Comparison of ENCODE assay signal across 27 cellular contexts in genomic region chr16:89130448-89130847, GRCh38. TPM values are rescaled to one million over a fixed set of nuclear protein-coding genes. Genes with fewer than 3 reads are reported as not detected.
DNase-seq lines count a peak whose midpoint lies in the region; ATAC-seq, FAIRE-seq and TF ChIP-seq lines count a peak whose summit lies in the region.
"Had no signal": no experiment of that assay in that cellular context is flagged by ENCODE, and none has a peak within 500 bp of the region (broad histone marks: within the 10 kb centered on the region; RNA-seq: fewer than 3 reads in every experiment).

No MANE protein-coding gene starts in this region.

- H3K27me3 ChIP-seq in HepG2 (ENCODE audit: control insufficient read depth in 1 of 2, insufficient read depth in 2 of 2, low read length in 2 of 2) (no peaks in the 10 kb centered on the region), right lobe of liver (no peaks in the 10 kb centered on the region), GM12878 (replicated peaks in 1 of 2; ENCODE audit: control insufficient read depth in 2 of 2, insufficient read depth in 2 of 2, low read length in 1 of 2) (no peaks in the 10 kb centered on the region)
- H3K27me3 ChIP-seq: BE2C, BLaER1 had no signal

- DNase-seq in HepG2 (ENCODE audit: low spot score): no peak
- no peak for DNase-seq in right lobe of liver
- no peak for DNase-seq in GM12878 (ENCODE audit: low read depth, low spot score)
- DNase-seq in kidney: peak; percentile 15
- DNase-seq in occipital lobe (lab: John Stamatoyannopoulos, UW): no peak
- DNase-seq in NCI-H187 (lab: John Stamatoyannopoulos, UW): no peak
- DNase-seq: 8988T; ACHN; BE2C; C1 segment of cervical spinal cord; CD4-positive, alpha-beta memory T cell; CD4-positive, CD25-positive, alpha-beta regulatory T cell; CD8-positive, alpha-beta memory T cell; COR-L47; DMS 273 treated with DMSO at 0.1 percent for 48 hours; DMS153; DMS53; DMS79; DND-41; EL; GDM1 had no signal

- TF ChIP-seq CTCF in HepG2 (CRISPR knock-in tag; IDR thresholded peaks at IDR 0.05): no peak
- no peak for TF ChIP-seq CTCF in right lobe of liver (IDR thresholded peaks at IDR 0.05)
- TF ChIP-seq CTCF in GM12878 (IDR thresholded peaks at IDR 0.05 in 2 of 3, conservative IDR thresholded peaks at IDR 0.05 in 1 of 3; ENCODE audit: control insufficient read depth in 2 of 3, extremely low read depth in 1 of 3, insufficient read depth in 1 of 3, low read depth in 3 of 3, low read length in 3 of 3): no peak
- no peak for TF ChIP-seq CTCF in kidney (IDR thresholded peaks at IDR 0.05; ENCODE audit: borderline replicate concordance, extremely low read depth, insufficient read depth)

- no peak overlapping the region for H3K4me3 ChIP-seq in HepG2 (replicated peaks in 1 of 3; ENCODE audit: insufficient read depth in 1 of 3, low read depth in 2 of 3, low read length in 3 of 3)
- H3K4me3 ChIP-seq in right lobe of liver: no peak overlapping the region
- no peak overlapping the region for H3K4me3 ChIP-seq in GM12878
- H3K4me3 ChIP-seq in kidney (ENCODE audit: low read length in 2 of 2): no peak overlapping the region
- H3K4me3 ChIP-seq: BLaER1 had no signal

- TF ChIP-seq RAD21 in HepG2 (CRISPR knock-in tag; IDR thresholded peaks at IDR 0.05) (no peak), GM12878 (IDR thresholded peaks at IDR 0.05; ENCODE audit: insufficient read depth, low read depth, low read length) (no peak)

- SMC1A ChIA-PET in GM12878 (lab: Charles Lee; ENCODE audit: uncharacterized antibody, unreplicated experiment): no interaction called here

- FAIRE-seq in HepG2 (lab: Jason Lieb, UNC): no peak
- FAIRE-seq in GM12878 (lab: Jason Lieb, UNC): no peak
- no peak for FAIRE-seq in kidney (lab: Jason Lieb, UNC)
- FAIRE-seq: A204.1, GM12891 had no signal

- H3K4me2 ChIP-seq in HepG2 (ENCODE audit: low read depth, low read length): no peak overlapping the region
- H3K4me2 ChIP-seq in GM12878 (ENCODE audit: control insufficient read depth, insufficient read depth): no peak overlapping the region
- H3K4me2 ChIP-seq: BLaER1 had no signal

- RAD21 ChIA-PET in GM12878 (lab: Charles Lee; ENCODE audit: unreplicated experiment): no interaction called here

- H3K36me3 ChIP-seq in HepG2 (replicated peaks in 1 of 2; ENCODE audit: control insufficient read depth in 1 of 2, insufficient read depth in 2 of 2, low read length in 2 of 2) (peaks cover 11 to 25% of the 10 kb centered on the region in 2 experiments; a peak in 4 of 5 replicates), right lobe of liver (peaks cover 0 to 11% (median 6%) of the 10 kb centered on the region in 4 donors), GM12878 (ENCODE audit: control insufficient read depth in 2 of 2, insufficient read depth in 2 of 2, low read length in 1 of 2) (peaks cover 13 to 20% of the 10 kb centered on the region in 2 experiments), kidney (ENCODE audit: control insufficient read depth in 1 of 2, insufficient read depth in 2 of 2, low read length in 2 of 2) (peaks cover 3 to 11% of the 10 kb centered on the region in 2 donors)

- intact Hi-C loops in HepG2 (cut with micrococcal nuclease; ENCODE audit: unreplicated experiment) (no loop called here), right lobe of liver (cut with DNase I) (no loop called here), GM12878 (cut with micrococcal nuclease; ENCODE audit: unreplicated experiment) (no loop called here), kidney (cut with DNase I) (no loop called here)

- CTCF ChIA-PET in HepG2 (lab: Yijun Ruan, JAX; ENCODE audit: low intra/inter-chr PET ratio, low total read pairs): no interaction called here
- CTCF ChIA-PET in GM12878 (lab: Yijun Ruan, JAX): no interaction called here

- no peak for TF ChIP-seq POLR2A in HepG2 (IDR thresholded peaks at IDR 0.05; ENCODE audit: insufficient read depth in 1 of 2, low read depth in 2 of 2, low read length in 2 of 2)
- TF ChIP-seq POLR2A in right lobe of liver (IDR thresholded peaks at IDR 0.05): no peak
- no peak for TF ChIP-seq POLR2A in GM12878 (IDR thresholded peaks at IDR 0.05; ENCODE audit: low read depth, low read length)

- H3K4me1 ChIP-seq in HepG2 (ENCODE audit: insufficient read depth, low read length): no peaks in the 10 kb centered on the region
- no peaks in the 10 kb centered on the region for H3K4me1 ChIP-seq in right lobe of liver
- 0 out of 2 replicates have a peak, but pooled peaks cover 7% of the 10 kb centered on the region for H3K4me1 ChIP-seq in GM12878 (ENCODE audit: control insufficient read depth, insufficient read depth, low read length)
- H3K4me1 ChIP-seq in kidney (ENCODE audit: control insufficient read depth in 1 of 2, insufficient read depth in 1 of 2, low read depth in 1 of 2, low read length in 2 of 2): no peaks in the 10 kb centered on the region
- H3K4me1 ChIP-seq: BE2C had no signal

- no peak for ATAC-seq in HepG2
- no peak for ATAC-seq in right lobe of liver
- no peak for ATAC-seq in GM12878
- no peak for ATAC-seq in GM18861 (IDR thresholded peaks at IDR 0.05; ENCODE audit: unreplicated experiment)

- in situ Hi-C loops in HepG2 (cut with HindIII; ENCODE audit: extremely low pct_ligation_motif_present, low pct_unique_long_range_greater_than_20kb) (no loop called here), GM12878 (cut with MboI) (no loop called here)

- TF ChIP-seq EP300 in HepG2 (IDR thresholded peaks at IDR 0.05; ENCODE audit: low read depth in 2 of 2, low read length in 2 of 2): no peak
- TF ChIP-seq EP300 in HepG2 (CRISPR knock-in tag; IDR thresholded peaks at IDR 0.05; ENCODE audit: borderline replicate concordance): no peak
- no peak for TF ChIP-seq EP300 in GM12878 (IDR thresholded peaks at IDR 0.05; ENCODE audit: borderline replicate concordance in 1 of 2, control insufficient read depth in 1 of 2, low read depth in 2 of 2, low read length in 2 of 2)

- POLR2A ChIA-PET in HepG2 (lab: Yijun Ruan, JAX) (no interaction called here), GM12878 (lab: Charles Lee) (no interaction called here)

- H3K79me2 ChIP-seq in HepG2 (ENCODE audit: insufficient read depth, low read length) (no peaks in the 10 kb centered on the region), GM12878 (ENCODE audit: control insufficient read depth, insufficient read depth, low read length) (no peaks in the 10 kb centered on the region; the same call in 1 of the 2 replicates)

- H4K20me1 ChIP-seq in HepG2 (ENCODE audit: insufficient read depth, low read length): no peaks in the 10 kb centered on the region
- H4K20me1 ChIP-seq in GM12878 (ENCODE audit: control insufficient read depth, insufficient read depth): no peaks in the 10 kb centered on the region

- H3K27ac ChIP-seq in HepG2 (ENCODE audit: extremely low read length, insufficient read depth, low read length) (no peak overlapping the region), right lobe of liver (no peak overlapping the region), GM12878 (ENCODE audit: control insufficient read depth, insufficient read depth) (no peak overlapping the region), kidney (ENCODE audit: low read depth in 2 of 2, low read length in 2 of 2) (no peak overlapping the region)
- H3K27ac ChIP-seq: BLaER1 had no signal

- H3K9me3 ChIP-seq in HepG2 (ENCODE audit: low read length): no peaks in the 10 kb centered on the region; the same call in 1 of the 2 replicates
- no peaks in the 10 kb centered on the region for H3K9me3 ChIP-seq in right lobe of liver
- peaks cover 13% of the 10 kb centered on the region for H3K9me3 ChIP-seq in GM12878 (replicated peaks; ENCODE audit: control insufficient read depth, insufficient read depth, low read length)
- peaks cover 0 to 4% of the 10 kb centered on the region in 2 donors for H3K9me3 ChIP-seq in kidney (ENCODE audit: control insufficient read depth in 1 of 2, low read length in 2 of 2)
- H3K9me3 ChIP-seq: BE2C had no signal

- WGBS in HepG2 (ENCODE audit: low lambda C conversion rate): 89% methylated on average over 5 of the region's 5 CpGs
- 79% methylated on average over 2 of the region's 5 CpGs for WGBS in right lobe of liver (ENCODE audit: insufficient coverage, low coverage, low lambda C conversion rate, missing lambda C conversion rate)
- 87% methylated on average over 5 of the region's 5 CpGs for WGBS in GM12878 (ENCODE audit: insufficient coverage, insufficient replicate concordance, low lambda C conversion rate, missing lambda C conversion rate)

- BruUV-seq in HepG2 (replicated peaks; lab: Mats Ljungman, UMichigan) (no TSS peak), GM12878 (replicated peaks; lab: Mats Ljungman, UMichigan) (no TSS peak)

- H3K9ac ChIP-seq in HepG2 (ENCODE audit: insufficient read depth, low read depth, low read length) (no peak overlapping the region), GM12878 (ENCODE audit: control insufficient read depth, insufficient read depth, low read length) (no peak overlapping the region), kidney (ENCODE audit: low read length in 2 of 2) (no peak overlapping the region)
- H3K9ac ChIP-seq: BLaER1 had no signal

- no peak overlapping the region for H2AFZ ChIP-seq in HepG2 (ENCODE audit: low read length)
- H2AFZ ChIP-seq in GM12878 (ENCODE audit: control insufficient read depth, low read depth, low read length): no peak overlapping the region

RNA-seq across cellular contexts. Expression of gene ACSF3, which starts 36.8 kb away (rescaled TPM):
- 23.5 and 30.6 TPM in 2 replicates for total RNA-seq in HepG2 (2016; rRNA removed; fragmentation: Illumina TruSeq; extraction: Trizol)
- 13.8 and 14.5 TPM in 2 replicates for total RNA-seq in HepG2 (2016; cell fraction: cytosol; rRNA removed; fragmentation: Illumina TruSeq; extraction: Trizol; ENCODE audit: low read depth)
- total RNA-seq in HepG2 (2016; cell fraction: insoluble cytoplasmic fraction; rRNA removed; fragmentation: Illumina TruSeq; extraction: Trizol): 22.1 and 29.1 TPM in 2 replicates
- total RNA-seq in HepG2 (2016; cell fraction: membrane; rRNA removed; fragmentation: Illumina TruSeq; extraction: Trizol): 23.0 and 24.3 TPM in 2 replicates
- 19.3 and 21.6 TPM in 2 replicates for total RNA-seq in HepG2 (2016; cell fraction: nucleus; rRNA removed; fragmentation: Illumina TruSeq; extraction: Trizol)
- polyA plus RNA-seq in HepG2 (2011; rRNA removed): 14.9 and 16.5 TPM in 2 replicates
- polyA plus RNA-seq in HepG2 (2011; cell fraction: cytosol; rRNA removed): 11.3 and 15.5 TPM in 2 replicates
- polyA plus RNA-seq in HepG2 (2011; cell fraction: nucleus; rRNA removed): 31.3 and 34.0 TPM in 2 replicates
- 16.6 and 17.2 TPM in 2 replicates for polyA plus RNA-seq in HepG2 (2012)
- 6.9 and 9.7 TPM in 2 replicates for polyA plus RNA-seq in HepG2 (2016; cell fraction: cytosol; fragmentation: Illumina TruSeq; extraction: Trizol; ENCODE audit: low read depth)
- polyA plus RNA-seq in HepG2 (2016; cell fraction: insoluble cytoplasmic fraction; fragmentation: Illumina TruSeq; extraction: Trizol; ENCODE audit: low read depth): 21.8 and 22.0 TPM in 2 replicates
- 11.2 and 13.0 TPM in 2 replicates for polyA plus RNA-seq in HepG2 (2016; cell fraction: membrane; fragmentation: Illumina TruSeq; extraction: Trizol; ENCODE audit: low read depth)
- polyA plus RNA-seq in HepG2 (2016; cell fraction: nucleus; fragmentation: Illumina TruSeq; extraction: Trizol; ENCODE audit: insufficient read depth, low read depth): 37.2 and 38.9 TPM in 2 replicates
- polyA minus RNA-seq in HepG2 (2011; rRNA and poly(A)+ RNA removed; ENCODE audit: low replicate concordance): 46.7 and 47.0 TPM in 2 replicates
- 22.4 and 32.0 TPM in 2 replicates for polyA minus RNA-seq in HepG2 (2011; cell fraction: cytosol; rRNA and poly(A)+ RNA removed)
- 35.9 and 36.8 TPM in 2 replicates for polyA minus RNA-seq in HepG2 (2011; cell fraction: nucleus; rRNA and poly(A)+ RNA removed)
- total RNA-seq in right lobe of liver: 10 to 100 TPM; 20.2 to 33.6 (median 29.4) TPM
- total RNA-seq in GM12878 (2013; cell fraction: nucleolus; rRNA removed): 60.4 and 72.7 TPM in 2 replicates
- total RNA-seq in GM12878 (2014; rRNA removed): 30.9 and 32.8 TPM in 2 replicates
- total RNA-seq in GM12878 (2014; rRNA removed; fragmentation: Illumina TruSeq; extraction: Trizol): 18.5 and 20.7 TPM in 2 replicates
- total RNA-seq in GM12878 (2021): 36.1 and 43.8 TPM in 2 replicates
- polyA plus RNA-seq in GM12878 (2011; ENCODE audit: low read depth): 7.5 TPM
- 15.1 and 17.8 TPM in 2 replicates for polyA plus RNA-seq in GM12878 (2011; rRNA removed)
- 18.1 and 23.3 TPM in 2 replicates for polyA plus RNA-seq in GM12878 (2011; cell fraction: cytosol; rRNA removed)
- 28.8 and 39.9 TPM in 2 replicates for polyA plus RNA-seq in GM12878 (2011; cell fraction: nucleus; rRNA removed)
- polyA plus RNA-seq in GM12878 (2012): 23.9 and 24.2 TPM in 2 replicates
- 15.6 and 16.9 TPM in 2 replicates for polyA plus RNA-seq in GM12878 (2014; fragmentation: Illumina TruSeq; extraction: Trizol)
- polyA plus RNA-seq in GM12878 (2014; fragmentation: Nextera tagmentation; extraction: Ambion mirVana): 1 to 10 TPM; 1.0 to 3.5 TPM
- 36.8 and 39.3 TPM in 2 replicates for polyA plus RNA-seq in GM12878 (2014; rRNA removed)
- 10 to 100 TPM; 35.0 to 44.4 TPM for polyA plus RNA-seq in GM12878 (2016; fragmentation: Nextera tagmentation; extraction: Ambion mirVana)
- 16.5 and 25.4 TPM in 2 replicates for polyA minus RNA-seq in GM12878 (2011; rRNA and poly(A)+ RNA removed)
- polyA minus RNA-seq in GM12878 (2011; cell fraction: cytosol; rRNA and poly(A)+ RNA removed): 18.8 and 21.5 TPM in 2 replicates
- polyA minus RNA-seq in GM12878 (2011; cell fraction: nucleus; rRNA and poly(A)+ RNA removed): 13.2 and 18.4 TPM in 2 replicates
- total RNA-seq in kidney: 33.2 TPM
- polyA plus RNA-seq in kidney (ENCODE audit: insufficient read depth, low read depth, low replicate concordance): 39.0 TPM
- total RNA-seq in occipital lobe: 16.2 TPM

RNA-seq across cellular contexts. Expression of gene CDH15, which starts 41.1 kb away (rescaled TPM):
- total RNA-seq in HepG2 (2016; rRNA removed; fragmentation: Illumina TruSeq; extraction: Trizol) (1.4 and 2.2 TPM in 2 replicates), right lobe of liver (1 to 10 TPM in 1 of 6 experiments, under 1 TPM in 4, not detected in 1; 0.12 to 3.3 (median 0.15) TPM), GM12878 (2014; rRNA removed) (0.06 TPM in 1 of 2 replicates, not detected in the other), GM12878 (2014; rRNA removed; fragmentation: Illumina TruSeq; extraction: Trizol) (not detected in 2 replicates), GM12878 (2021) (not detected in 2 replicates), kidney (0.31 TPM), occipital lobe (0.16 TPM)
- 2.8 and 2.9 TPM in 2 replicates for total RNA-seq in HepG2 (2016; cell fraction: cytosol; rRNA removed; fragmentation: Illumina TruSeq; extraction: Trizol; ENCODE audit: low read depth)
- total RNA-seq in HepG2 (2016; cell fraction: insoluble cytoplasmic fraction; rRNA removed; fragmentation: Illumina TruSeq; extraction: Trizol): 1.4 and 2.2 TPM in 2 replicates
- total RNA-seq in HepG2 (2016; cell fraction: membrane; rRNA removed; fragmentation: Illumina TruSeq; extraction: Trizol): 3.6 and 3.7 TPM in 2 replicates
- total RNA-seq in HepG2 (2016; cell fraction: nucleus; rRNA removed; fragmentation: Illumina TruSeq; extraction: Trizol): 1.6 and 1.8 TPM in 2 replicates
- polyA plus RNA-seq in HepG2 (2011; rRNA removed) (0.69 and 0.74 TPM in 2 replicates), GM12878 (2011; rRNA removed) (not detected in 2 replicates), GM12878 (2014; fragmentation: Illumina TruSeq; extraction: Trizol) (not detected in 2 replicates), GM12878 (2014; fragmentation: Nextera tagmentation; extraction: Ambion mirVana) (under 1 TPM in 1 of 2 experiments, not detected in 1; 0.02 TPM), GM12878 (2014; rRNA removed) (0.05 TPM in 1 of 2 replicates, not detected in the other), GM12878 (2016; fragmentation: Nextera tagmentation; extraction: Ambion mirVana) (not detected), kidney (ENCODE audit: insufficient read depth, low read depth, low replicate concordance) (0.22 TPM)
- polyA plus RNA-seq in HepG2 (2011; cell fraction: cytosol; rRNA removed): 0.37 and 1.2 TPM in 2 replicates
- 1.6 and 2.1 TPM in 2 replicates for polyA plus RNA-seq in HepG2 (2011; cell fraction: nucleus; rRNA removed)
- polyA plus RNA-seq in HepG2 (2012): 0.61 and 0.90 TPM in 2 replicates
- polyA plus RNA-seq in HepG2 (2016; cell fraction: cytosol; fragmentation: Illumina TruSeq; extraction: Trizol; ENCODE audit: low read depth): 3.5 and 3.8 TPM in 2 replicates
- polyA plus RNA-seq in HepG2 (2016; cell fraction: insoluble cytoplasmic fraction; fragmentation: Illumina TruSeq; extraction: Trizol; ENCODE audit: low read depth): 1.7 and 2.3 TPM in 2 replicates
- polyA plus RNA-seq in HepG2 (2016; cell fraction: membrane; fragmentation: Illumina TruSeq; extraction: Trizol; ENCODE audit: low read depth): 3.3 and 4.1 TPM in 2 replicates
- 3.3 and 3.4 TPM in 2 replicates for polyA plus RNA-seq in HepG2 (2016; cell fraction: nucleus; fragmentation: Illumina TruSeq; extraction: Trizol; ENCODE audit: insufficient read depth, low read depth)
- 0.62 TPM in 1 of 2 replicates, not detected in the other for polyA minus RNA-seq in HepG2 (2011; rRNA and poly(A)+ RNA removed; ENCODE audit: low replicate concordance)
- 0.40 and 0.62 TPM in 2 replicates for polyA minus RNA-seq in HepG2 (2011; cell fraction: cytosol; rRNA and poly(A)+ RNA removed)
- polyA minus RNA-seq in HepG2 (2011; cell fraction: nucleus; rRNA and poly(A)+ RNA removed): 0.39 TPM in 1 of 2 replicates, not detected in the other
- not detected in 2 replicates for total RNA-seq in GM12878 (2013; cell fraction: nucleolus; rRNA removed)
- not detected for polyA plus RNA-seq in GM12878 (2011; ENCODE audit: low read depth)
- polyA plus RNA-seq in GM12878 (2011; cell fraction: cytosol; rRNA removed): not detected in 2 replicates
- polyA plus RNA-seq in GM12878 (2011; cell fraction: nucleus; rRNA removed): not detected in 2 replicates
- 0.20 TPM in 1 of 2 replicates, not detected in the other for polyA plus RNA-seq in GM12878 (2012)
- not detected in 2 replicates for polyA minus RNA-seq in GM12878 (2011; rRNA and poly(A)+ RNA removed)
- polyA minus RNA-seq in GM12878 (2011; cell fraction: cytosol; rRNA and poly(A)+ RNA removed): not detected in 2 replicates
- polyA minus RNA-seq in GM12878 (2011; cell fraction: nucleus; rRNA and poly(A)+ RNA removed): not detected in 2 replicates
- total RNA-seq: CD4-positive, alpha-beta memory T cell; CD8-positive, alpha-beta memory T cell; Daoy had no signal
- polyA plus RNA-seq: CD14-positive monocyte; CD4-positive, alpha-beta memory T cell; CD4-positive, CD25-positive, alpha-beta regulatory T cell; CD8-positive, alpha-beta memory T cell had no signal

Comparison
In these comparisons a context has a peak if more than half of its experiments do, and no peak if none do; other contexts are left out.
1. Of the 75 proteins assayed by ChIP-seq in both HepG2 and GM12878: peak only in HepG2: none; only in GM12878: CBX5; in both: none; in neither: 74.